ENCODE assay signal across 1 cellular context in the genomic region with DNA sequence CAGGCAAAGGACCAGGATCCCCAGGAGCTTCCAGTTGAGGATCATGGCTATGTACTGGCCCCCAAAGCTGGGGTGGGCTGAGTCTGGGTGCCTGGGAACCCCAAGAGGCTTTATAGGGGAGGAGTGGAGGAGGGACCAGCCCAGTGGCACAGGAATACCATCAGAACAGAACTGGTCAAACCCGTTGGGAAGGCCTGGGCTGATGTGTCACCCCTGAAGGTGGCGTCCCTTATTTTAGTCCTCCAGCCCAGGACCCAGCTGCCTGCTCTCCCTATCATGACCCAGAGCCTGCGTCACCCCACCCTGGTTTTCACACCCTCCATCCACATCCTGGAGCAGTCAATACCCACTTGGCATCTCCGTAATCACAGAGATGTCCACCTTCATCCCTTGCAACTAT.
TF ChIP-seq lines count a peak whose summit lies in the region.

A gene (minus strand): TSS at position 85 of the 400 bp plus-strand sequence. CDS start 40 bp downstream, at position 45.

TF ChIP-seq in HepG2, 621 proteins besides CTCF, POLR2A, EP300 and RAD21 (continued from another document):
- TF ChIP-seq, protein P1, sequence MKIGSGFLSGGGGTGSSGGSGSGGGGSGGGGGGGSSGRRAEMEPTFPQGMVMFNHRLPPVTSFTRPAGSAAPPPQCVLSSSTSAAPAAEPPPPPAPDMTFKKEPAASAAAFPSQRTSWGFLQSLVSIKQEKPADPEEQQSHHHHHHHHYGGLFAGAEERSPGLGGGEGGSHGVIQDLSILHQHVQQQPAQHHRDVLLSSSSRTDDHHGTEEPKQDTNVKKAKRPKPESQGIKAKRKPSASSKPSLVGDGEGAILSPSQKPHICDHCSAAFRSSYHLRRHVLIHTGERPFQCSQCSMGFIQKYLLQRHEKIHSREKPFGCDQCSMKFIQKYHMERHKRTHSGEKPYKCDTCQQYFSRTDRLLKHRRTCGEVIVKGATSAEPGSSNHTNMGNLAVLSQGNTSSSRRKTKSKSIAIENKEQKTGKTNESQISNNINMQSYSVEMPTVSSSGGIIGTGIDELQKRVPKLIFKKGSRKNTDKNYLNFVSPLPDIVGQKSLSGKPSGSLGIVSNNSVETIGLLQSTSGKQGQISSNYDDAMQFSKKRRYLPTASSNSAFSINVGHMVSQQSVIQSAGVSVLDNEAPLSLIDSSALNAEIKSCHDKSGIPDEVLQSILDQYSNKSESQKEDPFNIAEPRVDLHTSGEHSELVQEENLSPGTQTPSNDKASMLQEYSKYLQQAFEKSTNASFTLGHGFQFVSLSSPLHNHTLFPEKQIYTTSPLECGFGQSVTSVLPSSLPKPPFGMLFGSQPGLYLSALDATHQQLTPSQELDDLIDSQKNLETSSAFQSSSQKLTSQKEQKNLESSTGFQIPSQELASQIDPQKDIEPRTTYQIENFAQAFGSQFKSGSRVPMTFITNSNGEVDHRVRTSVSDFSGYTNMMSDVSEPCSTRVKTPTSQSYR (CRISPR knock-in tag; IDR thresholded peaks at IDR 0.05; ENCODE audit: borderline replicate concordance) = no peak
- TF ChIP-seq ZNF572 (CRISPR knock-in tag; IDR thresholded peaks at IDR 0.05) (no peak), POLR2AphosphoS2 (IDR thresholded peaks at IDR 0.05; ENCODE audit: low read depth, low read length) (no peak), RFXANK (CRISPR knock-in tag; IDR thresholded peaks at IDR 0.05) (no peak)
- TF ChIP-seq, protein P2, sequence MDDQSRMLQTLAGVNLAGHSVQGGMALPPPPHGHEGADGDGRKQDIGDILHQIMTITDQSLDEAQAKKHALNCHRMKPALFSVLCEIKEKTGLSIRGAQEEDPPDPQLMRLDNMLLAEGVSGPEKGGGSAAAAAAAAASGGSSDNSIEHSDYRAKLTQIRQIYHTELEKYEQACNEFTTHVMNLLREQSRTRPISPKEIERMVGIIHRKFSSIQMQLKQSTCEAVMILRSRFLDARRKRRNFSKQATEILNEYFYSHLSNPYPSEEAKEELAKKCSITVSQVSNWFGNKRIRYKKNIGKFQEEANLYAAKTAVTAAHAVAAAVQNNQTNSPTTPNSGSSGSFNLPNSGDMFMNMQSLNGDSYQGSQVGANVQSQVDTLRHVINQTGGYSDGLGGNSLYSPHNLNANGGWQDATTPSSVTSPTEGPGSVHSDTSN (CRISPR knock-in tag; IDR thresholded peaks at IDR 0.05; ENCODE audit: borderline replicate concordance) = no peak
